Comparison of ENCODE assay signal across 1 cellular context in genomic region chr3:13544293-13544831, GRCh38.
TF ChIP-seq lines count a peak whose summit lies in the region.

No MANE protein-coding gene starts in this region.

TF ChIP-seq in H1, 55 proteins besides CTCF, POLR2A, EP300 and RAD21 (continued from another document):
- TF ChIP-seq RNF2 (IDR thresholded peaks at IDR 0.05; ENCODE audit: borderline replicate concordance, low read depth, low read length, missing control alignments, poor library complexity, severe bottlenecking) (no peak), ASH2L (IDR thresholded peaks at IDR 0.05; ENCODE audit: low read length) (no peak), YY1 (IDR thresholded peaks at IDR 0.05; ENCODE audit: low read depth, low read length) (no peak)
